Comparison of ENCODE assay signal across 13 cellular contexts in genomic region chr5:135738564-135738875, GRCh38.
A peak's percentile ranks its signal among the peaks of the same experiment; 100 is the strongest.
DNase-seq lines count a peak whose midpoint lies in the region; ATAC-seq and TF ChIP-seq lines count a peak whose summit lies in the region.
"Had no signal": no experiment of that assay in that cellular context is flagged by ENCODE, and none has a peak within 500 bp of the region (broad histone marks: within the 10 kb centered on the region; RNA-seq: fewer than 3 reads in every experiment).

No MANE protein-coding gene starts in this region.

- TF ChIP-seq CTCF in lower leg skin (IDR thresholded peaks at IDR 0.05), result no peak

- no peak overlapping the region for H3K4me3 ChIP-seq in lower leg skin (ENCODE audit: low read depth, poor library complexity, severe bottlenecking)
- H3K4me3 ChIP-seq: A549 had no signal

- H3K4me3 Mint-ChIP-seq in activated CD8-positive, alpha-beta memory T cell treated with anti-CD3 and anti-CD28 coated beads, Interleukin-2, amount 10 ng/mL, durations not matched to agents 7 days and 5 days, result no peak overlapping the region
- H3K4me3 Mint-ChIP-seq in stimulated activated effector memory CD8-positive, alpha-beta T cell treated with anti-CD3 and anti-CD28 coated beads, Interleukin-12 subunit alpha, Interleukin-12 subunit beta, amount 100 ng/mL, for 72 hours, result no peak overlapping the region
- H3K4me3 Mint-ChIP-seq: CD4-positive, alpha-beta T cell; H9 had no signal

- peak; percentile 26 for DNase-seq in activated CD8-positive, alpha-beta memory T cell treated with anti-CD3 and anti-CD28 coated beads, Interleukin-2, amount 10 ng/mL, durations not matched to agents 7 days and 5 days
- DNase-seq in activated CD8-positive, alpha-beta memory T cell treated with anti-CD3 and anti-CD28 coated beads, Interleukin-2, amount 50 U/mL, for 48 hours, result no peak
- DNase-seq in lower leg skin (ENCODE audit: low spot score in 2 of 2) (peak; percentile 12 to 54), HPDE6-E6E7 (ENCODE audit: extremely low spot score) (no peak), activated gamma-delta T cell treated with Interleukin-2 at 50 U/mL for 16 hours (no peak)
- no peak for DNase-seq in stimulated activated effector memory CD8-positive, alpha-beta T cell treated with anti-CD3 and anti-CD28 coated beads, Interleukin-12 subunit alpha, Interleukin-12 subunit beta, amount 100 ng/mL, for 72 hours (ENCODE audit: low spot score in 2 of 2)
- DNase-seq in stimulated activated naive CD8-positive, alpha-beta T cell treated with anti-CD3 and anti-CD28 coated beads, Interleukin-15, Interleukin-2, amounts not matched to agents 100 U/mL and 50 U/mL, for 24 hours, result no peak
- DNase-seq: AML-193; Caco-2; CD4-positive, alpha-beta T cell; GDM1 had no signal

- H3K4me1 Mint-ChIP-seq in activated CD8-positive, alpha-beta memory T cell treated with anti-CD3 and anti-CD28 coated beads, Interleukin-2, amount 10 ng/mL, durations not matched to agents 7 days and 5 days, result no peaks in the 10 kb centered on the region
- H3K4me1 Mint-ChIP-seq in stimulated activated effector memory CD8-positive, alpha-beta T cell treated with anti-CD3 and anti-CD28 coated beads, Interleukin-12 subunit alpha, Interleukin-12 subunit beta, amount 100 ng/mL, for 72 hours, result peaks cover 8% of the 10 kb centered on the region

- intact Hi-C loops in lower leg skin (cut with DNase I; ENCODE audit: low total_unique reads), result loop anchor here (5.0 kb wide), 1 partner anchor 171 kb away; no protein-coding TSS in a partner anchor

- no peak overlapping the region for H3K27ac Mint-ChIP-seq in activated CD8-positive, alpha-beta memory T cell treated with anti-CD3 and anti-CD28 coated beads, Interleukin-2, amount 10 ng/mL, durations not matched to agents 7 days and 5 days
- no peak overlapping the region for H3K27ac Mint-ChIP-seq in stimulated activated effector memory CD8-positive, alpha-beta T cell treated with anti-CD3 and anti-CD28 coated beads, Interleukin-12 subunit alpha, Interleukin-12 subunit beta, amount 100 ng/mL, for 72 hours
- H3K27ac Mint-ChIP-seq: CD4-positive, alpha-beta T cell; H9 had no signal

- TF ChIP-seq POLR2A in lower leg skin (IDR thresholded peaks at IDR 0.05), result no peak

- H3K36me3 Mint-ChIP-seq in activated CD8-positive, alpha-beta memory T cell treated with anti-CD3 and anti-CD28 coated beads, Interleukin-2, amount 10 ng/mL, durations not matched to agents 7 days and 5 days, result no peaks in the 10 kb centered on the region
- no peaks in the 10 kb centered on the region for H3K36me3 Mint-ChIP-seq in stimulated activated effector memory CD8-positive, alpha-beta T cell treated with anti-CD3 and anti-CD28 coated beads, Interleukin-12 subunit alpha, Interleukin-12 subunit beta, amount 100 ng/mL, for 72 hours

- CTCF ChIA-PET in activated CD8-positive, alpha-beta memory T cell treated with anti-CD3 and anti-CD28 coated beads, Interleukin-2, amount 10 ng/mL, durations not matched to agents 7 days and 5 days (lab: Charles Lee), result no interaction called here

- H3K9me3 Mint-ChIP-seq in activated CD8-positive, alpha-beta memory T cell treated with anti-CD3 and anti-CD28 coated beads, Interleukin-2, amount 10 ng/mL, durations not matched to agents 7 days and 5 days (ENCODE audit: low read depth), result no peaks in the 10 kb centered on the region
- no peaks in the 10 kb centered on the region for H3K9me3 Mint-ChIP-seq in stimulated activated effector memory CD8-positive, alpha-beta T cell treated with anti-CD3 and anti-CD28 coated beads, Interleukin-12 subunit alpha, Interleukin-12 subunit beta, amount 100 ng/mL, for 72 hours
- H3K9me3 Mint-ChIP-seq: CD4-positive, alpha-beta T cell had no signal

- no peak for ATAC-seq in activated CD8-positive, alpha-beta memory T cell treated with anti-CD3 and anti-CD28 coated beads, Interleukin-2, amount 10 ng/mL, durations not matched to agents 7 days and 5 days
- peak; percentile 31 for ATAC-seq in stimulated activated effector memory CD8-positive, alpha-beta T cell treated with anti-CD3 and anti-CD28 coated beads, Interleukin-12 subunit alpha, Interleukin-12 subunit beta, amount 100 ng/mL, for 72 hours
- no peak for ATAC-seq in stimulated activated naive CD8-positive, alpha-beta T cell treated with anti-CD3 and anti-CD28 coated beads, Interleukin-15, Interleukin-2, amounts not matched to agents 100 U/mL and 50 U/mL, for 24 hours

- 90 to 95% methylated on average over 5 of the region's 5 CpGs for WGBS in lower leg skin, 2 donors

- H3K27me3 Mint-ChIP-seq in activated CD8-positive, alpha-beta memory T cell treated with anti-CD3 and anti-CD28 coated beads, Interleukin-2, amount 10 ng/mL, durations not matched to agents 7 days and 5 days, result no peaks in the 10 kb centered on the region

Comparison
In these comparisons a context has a peak if more than half of its experiments do, and no peak if none do; other contexts are left out.
1. DNase-seq: peak in activated CD8-positive, alpha-beta memory T cell treated with anti-CD3 and anti-CD28 coated beads, Interleukin-2, amount 10 ng/mL, durations not matched to agents 7 days and 5 days (single experiment) and lower leg skin (2 of 2); none in activated CD8-positive, alpha-beta memory T cell treated with anti-CD3 and anti-CD28 coated beads, Interleukin-2, amount 50 U/mL, for 48 hours (single experiment), stimulated activated effector memory CD8-positive, alpha-beta T cell treated with anti-CD3 and anti-CD28 coated beads, Interleukin-12 subunit alpha, Interleukin-12 subunit beta, amount 100 ng/mL, for 72 hours (0 of 2), HPDE6-E6E7 (single experiment), stimulated activated naive CD8-positive, alpha-beta T cell treated with anti-CD3 and anti-CD28 coated beads, Interleukin-15, Interleukin-2, amounts not matched to agents 100 U/mL and 50 U/mL, for 24 hours (single experiment) and activated gamma-delta T cell treated with Interleukin-2 at 50 U/mL for 16 hours (single experiment).